Comparison of ENCODE assay signal across 8 cellular contexts in the genomic region with DNA sequence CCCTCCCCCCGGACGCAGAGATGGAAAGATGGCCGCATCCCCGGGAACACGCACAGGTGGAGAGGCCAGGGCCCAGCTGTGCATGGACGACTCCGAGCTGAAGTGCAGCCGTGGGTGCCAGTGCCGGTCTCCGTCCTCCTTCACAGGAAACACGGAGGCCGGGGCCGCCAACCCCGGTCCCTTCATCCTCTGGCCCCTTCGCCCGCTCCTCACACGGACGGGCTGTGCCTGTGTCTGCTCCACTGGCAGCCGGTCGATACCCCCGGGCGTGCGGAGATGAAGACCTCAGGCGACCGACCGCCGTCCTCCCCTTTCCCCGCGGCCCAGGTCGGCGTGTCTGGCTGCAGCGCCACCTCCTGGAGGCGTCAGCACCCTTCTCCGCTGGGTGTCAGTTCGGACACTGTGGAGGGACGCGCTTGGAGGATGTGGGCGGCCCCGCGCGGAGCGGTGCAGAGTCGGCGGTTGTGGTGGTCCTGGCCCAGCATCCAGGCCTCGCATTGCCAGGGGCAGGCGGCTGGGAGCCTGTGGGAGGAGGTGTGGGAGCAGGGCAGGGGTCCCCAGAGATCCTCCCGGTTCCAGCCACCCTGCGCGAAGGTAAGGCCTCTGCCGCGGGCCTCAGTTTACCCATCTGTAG. TPM values are rescaled to one million over a fixed set of nuclear protein-coding genes. Genes with fewer than 3 reads are reported as not detected.
DNase-seq lines count a peak whose midpoint lies in the region; ATAC-seq and TF ChIP-seq lines count a peak whose summit lies in the region.

No MANE protein-coding gene starts in this region.

- H3K4me3 Mint-ChIP-seq in activated T-cell treated with anti-CD3 and anti-CD28 coated beads, Interleukin-2, amount 50 U/mL, for 72 hours = peak overlapping the region; percentile 78 to 84

- H3K9me3 Mint-ChIP-seq in activated T-cell treated with anti-CD3 and anti-CD28 coated beads, Interleukin-2, amount 50 U/mL, for 72 hours = peaks cover 0 to 3% of the 10 kb centered on the region in 2 donors

- POLR2A ChIA-PET in A673 (lab: Charles Lee; ENCODE audit: low non-redundant PET) = no interaction called here

- TF ChIP-seq CTCF in A673 (conservative IDR thresholded peaks at IDR 0.05; ENCODE audit: low read depth, low read length) (peak; percentile 94), fibroblast of pulmonary artery (IDR thresholded peaks at IDR 0.05; ENCODE audit: low read length, missing control alignments) (peak; percentile 70), neutrophil (IDR thresholded peaks at IDR 0.05) (peak; percentile 83), tibial nerve (IDR thresholded peaks at IDR 0.05) (peak; percentile 48 to 69 (median 62))

- BruUV-seq in A673 (replicated peaks; lab: Mats Ljungman, UMichigan) = no TSS peak

- H3K4me3 ChIP-seq in A673 (ENCODE audit: low read depth, low read length, poor library complexity, severe bottlenecking) (peak overlapping the region; percentile 49), fibroblast of pulmonary artery (replicated peaks; ENCODE audit: low read depth, low read length) (peak overlapping the region; percentile 42), neutrophil (ENCODE audit: low read depth in 1 of 2, low read length in 1 of 2) (peak overlapping the region; percentile 37 to 56), tibial nerve (peak overlapping the region in 2 of 4 donors; percentile 16 to 29)

- H3K9me3 ChIP-seq in A673 (ENCODE audit: low read depth, low read length, poor library complexity, severe bottlenecking) (no peaks in the 10 kb centered on the region), neutrophil (no peaks in the 10 kb centered on the region), tibial nerve (no peaks in the 10 kb centered on the region)

- ATAC-seq in GM18511 (IDR thresholded peaks at IDR 0.05; ENCODE audit: unreplicated experiment) (peak; percentile 97), HG03442 (IDR thresholded peaks at IDR 0.05; ENCODE audit: unreplicated experiment) (peak; percentile 95)
- ATAC-seq in activated T-cell treated with anti-CD3 and anti-CD28 coated beads, Interleukin-2, amount 50 U/mL, for 72 hours (replicated peaks in 1 of 2) = peak; percentile 96 to 98

- no peak for TF ChIP-seq EP300 in tibial nerve (IDR thresholded peaks at IDR 0.05)

- no peaks in the 10 kb centered on the region for H3K27me3 ChIP-seq in A673 (replicated peaks; ENCODE audit: insufficient read depth, low read depth, low read length, poor library complexity)
- H3K27me3 ChIP-seq in neutrophil = peaks cover 56% of the 10 kb centered on the region
- H3K27me3 ChIP-seq in tibial nerve = peaks cover 0 to 30% of the 10 kb centered on the region in 2 donors

- peaks cover 8% of the 10 kb centered on the region for H3K27me3 Mint-ChIP-seq in activated T-cell treated with anti-CD3 and anti-CD28 coated beads, Interleukin-2, amount 50 U/mL, for 72 hours (ENCODE audit: low read depth)

- no peak for TF ChIP-seq POLR2A in tibial nerve (IDR thresholded peaks at IDR 0.05)

- H3K4me1 ChIP-seq in A673 (ENCODE audit: insufficient read depth, low read length, poor library complexity, severe bottlenecking) (no peaks in the 10 kb centered on the region), neutrophil (ENCODE audit: control insufficient read depth in 1 of 2, insufficient read depth in 1 of 2, low read depth in 1 of 2, low read length in 1 of 2) (peaks cover 8 to 9% of the 10 kb centered on the region in 2 experiments), tibial nerve (peaks cover 0 to 13% (median 0%) of the 10 kb centered on the region in 4 donors)

- DNase-seq in A673 (ENCODE audit: low spot score) (peak; percentile 85), OCI-M1 (lab: John Stamatoyannopoulos, UW) (peak; percentile 91), fibroblast of pulmonary artery (ENCODE audit: low read depth) (peak; percentile 59), tibial nerve (ENCODE audit: low spot score in 2 of 2) (no peak)
- DNase-seq in activated T-cell treated with anti-CD3 and anti-CD28 coated beads, Interleukin-2, amount 50 U/mL, for 72 hours = peak; percentile 81 to 82

- H3K4me1 Mint-ChIP-seq in activated T-cell treated with anti-CD3 and anti-CD28 coated beads, Interleukin-2, amount 50 U/mL, for 72 hours (ENCODE audit: low read depth) = peaks cover 10% of the 10 kb centered on the region

- 11 to 18% methylated on average over 20 to 34 of the region's 51 CpGs for WGBS in tibial nerve, 2 donors

- CTCF ChIA-PET in A673 (lab: Charles Lee) = no interaction called here

- H3K27ac ChIP-seq in A673 (ENCODE audit: low read depth, low read length, poor library complexity, severe bottlenecking) (no peak overlapping the region), neutrophil (no peak overlapping the region), tibial nerve (no peak overlapping the region)

- H3K36me3 ChIP-seq in A673 (ENCODE audit: insufficient read depth, low read length, poor library complexity, severe bottlenecking) (no peaks in the 10 kb centered on the region), neutrophil (no peaks in the 10 kb centered on the region), tibial nerve (no peaks in the 10 kb centered on the region)

- H3K36me3 Mint-ChIP-seq in activated T-cell treated with anti-CD3 and anti-CD28 coated beads, Interleukin-2, amount 50 U/mL, for 72 hours (ENCODE audit: insufficient read depth in 2 of 2) = peaks cover 0 to 3% of the 10 kb centered on the region in 2 donors

- no peak overlapping the region for H3K27ac Mint-ChIP-seq in activated T-cell treated with anti-CD3 and anti-CD28 coated beads, Interleukin-2, amount 50 U/mL, for 72 hours

- intact Hi-C loops in A673 (cut with micrococcal nuclease; ENCODE audit: unreplicated experiment) = no loop called here

RNA-seq across cellular contexts. Expression of gene ZNF511, which starts 9.9 kb away (rescaled TPM):
- total RNA-seq in A673 (2021) (51.8 and 61.4 TPM in 2 replicates), tibial nerve (10 to 100 TPM; 29.3 to 44.8 (median 35.0) TPM)
- 10 to 100 TPM; 46.1 to 49.8 TPM for total RNA-seq in activated T-cell treated with anti-CD3 and anti-CD28 coated beads, Interleukin-2, amount 50 U/mL, for 72 hours

RNA-seq across cellular contexts. Expression of gene TUBGCP2, which starts 9.9 kb away (rescaled TPM):
- total RNA-seq in A673 (2021) (72.7 and 75.1 TPM in 2 replicates), tibial nerve (10 to 100 TPM; 35.8 to 73.5 (median 45.7) TPM)
- total RNA-seq in activated T-cell treated with anti-CD3 and anti-CD28 coated beads, Interleukin-2, amount 50 U/mL, for 72 hours = 10 to 100 TPM; 50.9 to 51.2 TPM

RNA-seq across cellular contexts. Expression of gene CALY, which starts 18.1 kb away (rescaled TPM):
- total RNA-seq in A673 (2021) (0.57 TPM in 1 of 2 replicates, not detected in the other), tibial nerve (1 to 10 TPM in 2 of 4 donors, under 1 TPM in 1, not detected in 1; 0.60 to 4.4 (median 1.2) TPM)
- under 1 TPM in 1 of 2 donors, not detected in 1; 0.09 TPM for total RNA-seq in activated T-cell treated with anti-CD3 and anti-CD28 coated beads, Interleukin-2, amount 50 U/mL, for 72 hours

RNA-seq across cellular contexts. Expression of gene PRAP1, which starts 28.6 kb away (rescaled TPM):
- total RNA-seq in A673 (2021) = not detected in 2 replicates
- not detected for total RNA-seq in activated T-cell treated with anti-CD3 and anti-CD28 coated beads, Interleukin-2, amount 50 U/mL, for 72 hours
- total RNA-seq in tibial nerve = 10 to 100 TPM in 3 of 4 donors, 1 to 10 TPM in 1; 9.8 to 29.4 (median 16.6) TPM

RNA-seq across cellular contexts. Expression of gene FUOM, which starts 39.2 kb away (rescaled TPM):
- total RNA-seq in A673 (2021) (16.0 and 22.3 TPM in 2 replicates), tibial nerve (10 to 100 TPM; 44.1 to 59.4 (median 49.3) TPM)
- total RNA-seq in activated T-cell treated with anti-CD3 and anti-CD28 coated beads, Interleukin-2, amount 50 U/mL, for 72 hours = 10 to 100 TPM; 14.9 to 17.1 TPM

Comparison
In these comparisons a context has a peak if more than half of its experiments do, and no peak if none do; other contexts are left out.
1. DNase-seq: peak in A673 (single experiment), OCI-M1 (single experiment), activated T-cell treated with anti-CD3 and anti-CD28 coated beads, Interleukin-2, amount 50 U/mL, for 72 hours (2 of 2) and fibroblast of pulmonary artery (single experiment); none in tibial nerve (0 of 2).
2. Peak in every context shown above with its lines, with median percentiles within 50 percentile points of each other: CTCF ChIP-seq and ATAC-seq.